ENCODE assay signal across 8 cellular contexts in genomic region chr10:80540644-80541143, GRCh38. TPM values are rescaled to one million over a fixed set of nuclear protein-coding genes. Genes with fewer than 3 reads are reported as not detected.
DNase-seq lines count a peak whose midpoint lies in the region; ATAC-seq and TF ChIP-seq lines count a peak whose summit lies in the region.

No MANE protein-coding gene starts in this region.

- in situ Hi-C loops in ACHN (cut with HindIII; ENCODE audit: low pct_ligation_motif_present, low pct_unique_long_range_greater_than_20kb, low sequenced_read_pairs): no loop called here

- ATAC-seq in GM18505 (IDR thresholded peaks at IDR 0.05; ENCODE audit: unreplicated experiment) (peak; percentile 57), GM21515 (IDR thresholded peaks at IDR 0.05; ENCODE audit: unreplicated experiment) (peak; percentile 65), HG03439 (IDR thresholded peaks at IDR 0.05; ENCODE audit: unreplicated experiment) (peak; percentile 60), left lung (peak; percentile 82)

- H3K4me3 ChIP-seq in left lung: no peak overlapping the region

- H3K27ac ChIP-seq in left lung: peak overlapping the region; percentile 57 to 58

- no peaks in the 10 kb centered on the region for H3K9me3 ChIP-seq in left lung

- TF ChIP-seq POLR2A in GM18505 (IDR thresholded peaks at IDR 0.05; ENCODE audit: borderline replicate concordance, extremely low read depth, insufficient read depth, insufficient read length): no peak

- H3K4me1 ChIP-seq in left lung: peaks cover 0 to 24% of the 10 kb centered on the region in 2 donors

- H3K27me3 ChIP-seq in left lung: no peaks in the 10 kb centered on the region

- TF ChIP-seq CTCF in left lung (IDR thresholded peaks at IDR 0.05): no peak

- peak in 1 of 2 donors; percentile 63 for DNase-seq in left lung
- no peak for DNase-seq in NCI-H510A (lab: John Stamatoyannopoulos, UW)
- DNase-seq in ACHN: no peak
- DNase-seq in NCI-H345 (lab: John Stamatoyannopoulos, UW): no peak
- DNase-seq in RPMI8226: no peak

- no peaks in the 10 kb centered on the region for H3K36me3 ChIP-seq in left lung

- intact Hi-C loops in left lung (cut with DNase I): no loop called here

RNA-seq across cellular contexts. Expression of gene SH2D4B, which starts 3.0 kb away (rescaled TPM):
- total RNA-seq in left lung: under 1 TPM; 0.23 to 0.37 TPM
